8 cellular contexts compared by ENCODE assay signal in genomic region chr1:47333922-47334764, GRCh38. TPM values are rescaled to one million over a fixed set of nuclear protein-coding genes. Genes with fewer than 3 reads are reported as not detected.
DNase-seq lines count a peak whose midpoint lies in the region; ATAC-seq lines count a peak whose summit lies in the region.

No MANE protein-coding gene starts in this region.

- 0% methylated on average over 90 of the region's 90 CpGs for WGBS in ectodermal cell, 2 experiments

- H3K27me3 ChIP-seq in ectodermal cell (ENCODE audit: control insufficient read depth, insufficient read depth, low read length, poor library complexity, severe bottlenecking): no peaks in the 10 kb centered on the region

- H3K36me3 ChIP-seq in ectodermal cell (ENCODE audit: control insufficient read depth, insufficient read depth, low read length): no peaks in the 10 kb centered on the region

- DNase-seq in C1 segment of cervical spinal cord (lab: John Stamatoyannopoulos, UW): peak; percentile 27 to 89 (median 81)
- DNase-seq in NCI-H510A treated with DMSO at 0.1 percent for 48 hours (lab: John Stamatoyannopoulos, UW): peak; percentile 69
- peak; percentile 53 to 59 for DNase-seq in activated CD4-positive, alpha-beta T cell treated with anti-CD3 and anti-CD28 coated beads, Interleukin-2, amount 50 U/mL, for 4 hours
- peak; percentile 90 for DNase-seq in medulla oblongata (ENCODE audit: extremely low spot score)
- DNase-seq in stimulated activated CD8-positive, alpha-beta memory T cell treated with anti-CD3 and anti-CD28 coated beads, Interleukin-12 subunit alpha, Interleukin-12 subunit beta, amount 100 ng/mL, for 1 hour (ENCODE audit: low read depth): peak; percentile 49

- H3K4me1 ChIP-seq in ectodermal cell (ENCODE audit: control insufficient read depth, insufficient read depth, low read length): peaks cover 14% of the 10 kb centered on the region

- peak; percentile 92 for ATAC-seq in GM19035 (IDR thresholded peaks at IDR 0.05; ENCODE audit: unreplicated experiment)
- peak; percentile 91 for ATAC-seq in HG03280 (IDR thresholded peaks at IDR 0.05; ENCODE audit: unreplicated experiment)

- H3K9me3 ChIP-seq in ectodermal cell (ENCODE audit: control insufficient read depth, low read length): no peaks in the 10 kb centered on the region

- peak overlapping the region; percentile 62 for H3K27ac ChIP-seq in ectodermal cell (ENCODE audit: insufficient read depth, low read depth, low read length, poor library complexity, severe bottlenecking)

- peak overlapping the region; percentile 57 for H3K4me3 ChIP-seq in ectodermal cell (ENCODE audit: insufficient read depth, low read depth, low read length)

RNA-seq across cellular contexts. Expression of gene CMPK1, which starts 0.6 kb away (rescaled TPM):
- polyA plus RNA-seq in ectodermal cell (2013, experiment 1 of 4): 38.7 TPM
- 43.2 TPM for polyA plus RNA-seq in ectodermal cell (2013, experiment 2 of 4)
- 30.9 TPM for polyA plus RNA-seq in ectodermal cell (2013, experiment 3 of 4)
- polyA plus RNA-seq in ectodermal cell (2013, experiment 4 of 4): 34.3 TPM

RNA-seq across cellular contexts. Expression of gene STIL, which starts 20.2 kb away (rescaled TPM):
- 23.7 TPM for polyA plus RNA-seq in ectodermal cell (2013, experiment 1 of 4)
- polyA plus RNA-seq in ectodermal cell (2013, experiment 2 of 4): 25.0 TPM
- polyA plus RNA-seq in ectodermal cell (2013, experiment 3 of 4): 22.3 TPM
- polyA plus RNA-seq in ectodermal cell (2013, experiment 4 of 4): 21.4 TPM

Comparison
In these comparisons a context has a peak if more than half of its experiments do, and no peak if none do; other contexts are left out.
1. Peak in every context shown above with its lines: DNase-seq, ATAC-seq, H3K4me3 ChIP-seq and H3K27ac ChIP-seq.